1 cellular context compared by ENCODE assay signal in genomic region chr20:49676581-49677291, GRCh38.
A peak's percentile ranks its signal among the peaks of the same experiment; 100 is the strongest.
TF ChIP-seq lines count a peak whose summit lies in the region.

No MANE protein-coding gene starts in this region.

TF ChIP-seq in HepG2, 621 proteins besides CTCF, POLR2A, EP300 and RAD21 (continued from another document and continues in another):
- TF ChIP-seq ZNF597 (CRISPR knock-in tag; IDR thresholded peaks at IDR 0.05) (no peak), SAP130 (CRISPR knock-in tag; IDR thresholded peaks at IDR 0.05; ENCODE audit: low read depth) (peak; percentile 37), CSRNP2 (CRISPR knock-in tag; conservative IDR thresholded peaks at IDR 0.05; ENCODE audit: low read depth) (no peak), ZNF547 (CRISPR knock-in tag; IDR thresholded peaks at IDR 0.05) (no peak), SMARCE1 (IDR thresholded peaks at IDR 0.05; ENCODE audit: borderline replicate concordance) (no peak), HCFC1 (IDR thresholded peaks at IDR 0.05; ENCODE audit: low read depth, low read length) (no peak), PATZ1 (CRISPR knock-in tag; IDR thresholded peaks at IDR 0.05) (0 out of 2 replicates have a peak, but pooled peaks have one; percentile 10), ZNF709 (CRISPR knock-in tag; IDR thresholded peaks at IDR 0.05) (no peak), IRX3 (CRISPR knock-in tag; IDR thresholded peaks at IDR 0.05; ENCODE audit: borderline replicate concordance, low read depth) (no peak), ZFP36L2 (CRISPR knock-in tag; IDR thresholded peaks at IDR 0.05) (no peak), ZNF761 (CRISPR knock-in tag; conservative IDR thresholded peaks at IDR 0.05) (no peak), SP5 (CRISPR knock-in tag; IDR thresholded peaks at IDR 0.05; ENCODE audit: borderline replicate concordance, low read depth) (0 out of 2 replicates have a peak, but pooled peaks have one; percentile 26), ZNF326 (CRISPR knock-in tag; IDR thresholded peaks at IDR 0.05; ENCODE audit: borderline replicate concordance) (no peak), ZFX (CRISPR knock-in tag; IDR thresholded peaks at IDR 0.05; ENCODE audit: low read depth) (0 out of 2 replicates have a peak, but pooled peaks have one; percentile 33), NFE2L2 (IDR thresholded peaks at IDR 0.05; ENCODE audit: low read length) (peak; percentile 98), ZNF788 (CRISPR knock-in tag; IDR thresholded peaks at IDR 0.05; ENCODE audit: borderline replicate concordance) (no peak), DPF2 (CRISPR knock-in tag; IDR thresholded peaks at IDR 0.05; ENCODE audit: borderline replicate concordance, low read depth) (no peak), MATR3 (CRISPR knock-in tag; IDR thresholded peaks at IDR 0.05) (no peak), AGO2 (optimal IDR thresholded peaks at IDR 0.05; ENCODE audit: low read depth, low read length) (no peak), ZC3H13 (CRISPR knock-in tag; IDR thresholded peaks at IDR 0.05) (no peak), ZNF816 (CRISPR knock-in tag; IDR thresholded peaks at IDR 0.05; ENCODE audit: borderline replicate concordance) (no peak), GTF3A (CRISPR knock-in tag; conservative IDR thresholded peaks at IDR 0.05) (0 out of 2 replicates have a peak, but pooled peaks have one; percentile 33), ZBTB7A (CRISPR knock-in tag; IDR thresholded peaks at IDR 0.05) (no peak), NFYB (CRISPR knock-in tag; IDR thresholded peaks at IDR 0.05) (no peak), TRAFD1 (CRISPR knock-in tag; IDR thresholded peaks at IDR 0.05; ENCODE audit: borderline replicate concordance) (no peak), RFX5 (IDR thresholded peaks at IDR 0.05; ENCODE audit: low read depth, low read length) (peak; percentile 71; the same call in 1 of the 2 replicates), FOXP1 (IDR thresholded peaks at IDR 0.05) (no peak), FOXP1 (CRISPR knock-in tag; IDR thresholded peaks at IDR 0.05) (0 out of 2 replicates have a peak, but pooled peaks have one; percentile 8)
- TF ChIP-seq, protein P1, sequence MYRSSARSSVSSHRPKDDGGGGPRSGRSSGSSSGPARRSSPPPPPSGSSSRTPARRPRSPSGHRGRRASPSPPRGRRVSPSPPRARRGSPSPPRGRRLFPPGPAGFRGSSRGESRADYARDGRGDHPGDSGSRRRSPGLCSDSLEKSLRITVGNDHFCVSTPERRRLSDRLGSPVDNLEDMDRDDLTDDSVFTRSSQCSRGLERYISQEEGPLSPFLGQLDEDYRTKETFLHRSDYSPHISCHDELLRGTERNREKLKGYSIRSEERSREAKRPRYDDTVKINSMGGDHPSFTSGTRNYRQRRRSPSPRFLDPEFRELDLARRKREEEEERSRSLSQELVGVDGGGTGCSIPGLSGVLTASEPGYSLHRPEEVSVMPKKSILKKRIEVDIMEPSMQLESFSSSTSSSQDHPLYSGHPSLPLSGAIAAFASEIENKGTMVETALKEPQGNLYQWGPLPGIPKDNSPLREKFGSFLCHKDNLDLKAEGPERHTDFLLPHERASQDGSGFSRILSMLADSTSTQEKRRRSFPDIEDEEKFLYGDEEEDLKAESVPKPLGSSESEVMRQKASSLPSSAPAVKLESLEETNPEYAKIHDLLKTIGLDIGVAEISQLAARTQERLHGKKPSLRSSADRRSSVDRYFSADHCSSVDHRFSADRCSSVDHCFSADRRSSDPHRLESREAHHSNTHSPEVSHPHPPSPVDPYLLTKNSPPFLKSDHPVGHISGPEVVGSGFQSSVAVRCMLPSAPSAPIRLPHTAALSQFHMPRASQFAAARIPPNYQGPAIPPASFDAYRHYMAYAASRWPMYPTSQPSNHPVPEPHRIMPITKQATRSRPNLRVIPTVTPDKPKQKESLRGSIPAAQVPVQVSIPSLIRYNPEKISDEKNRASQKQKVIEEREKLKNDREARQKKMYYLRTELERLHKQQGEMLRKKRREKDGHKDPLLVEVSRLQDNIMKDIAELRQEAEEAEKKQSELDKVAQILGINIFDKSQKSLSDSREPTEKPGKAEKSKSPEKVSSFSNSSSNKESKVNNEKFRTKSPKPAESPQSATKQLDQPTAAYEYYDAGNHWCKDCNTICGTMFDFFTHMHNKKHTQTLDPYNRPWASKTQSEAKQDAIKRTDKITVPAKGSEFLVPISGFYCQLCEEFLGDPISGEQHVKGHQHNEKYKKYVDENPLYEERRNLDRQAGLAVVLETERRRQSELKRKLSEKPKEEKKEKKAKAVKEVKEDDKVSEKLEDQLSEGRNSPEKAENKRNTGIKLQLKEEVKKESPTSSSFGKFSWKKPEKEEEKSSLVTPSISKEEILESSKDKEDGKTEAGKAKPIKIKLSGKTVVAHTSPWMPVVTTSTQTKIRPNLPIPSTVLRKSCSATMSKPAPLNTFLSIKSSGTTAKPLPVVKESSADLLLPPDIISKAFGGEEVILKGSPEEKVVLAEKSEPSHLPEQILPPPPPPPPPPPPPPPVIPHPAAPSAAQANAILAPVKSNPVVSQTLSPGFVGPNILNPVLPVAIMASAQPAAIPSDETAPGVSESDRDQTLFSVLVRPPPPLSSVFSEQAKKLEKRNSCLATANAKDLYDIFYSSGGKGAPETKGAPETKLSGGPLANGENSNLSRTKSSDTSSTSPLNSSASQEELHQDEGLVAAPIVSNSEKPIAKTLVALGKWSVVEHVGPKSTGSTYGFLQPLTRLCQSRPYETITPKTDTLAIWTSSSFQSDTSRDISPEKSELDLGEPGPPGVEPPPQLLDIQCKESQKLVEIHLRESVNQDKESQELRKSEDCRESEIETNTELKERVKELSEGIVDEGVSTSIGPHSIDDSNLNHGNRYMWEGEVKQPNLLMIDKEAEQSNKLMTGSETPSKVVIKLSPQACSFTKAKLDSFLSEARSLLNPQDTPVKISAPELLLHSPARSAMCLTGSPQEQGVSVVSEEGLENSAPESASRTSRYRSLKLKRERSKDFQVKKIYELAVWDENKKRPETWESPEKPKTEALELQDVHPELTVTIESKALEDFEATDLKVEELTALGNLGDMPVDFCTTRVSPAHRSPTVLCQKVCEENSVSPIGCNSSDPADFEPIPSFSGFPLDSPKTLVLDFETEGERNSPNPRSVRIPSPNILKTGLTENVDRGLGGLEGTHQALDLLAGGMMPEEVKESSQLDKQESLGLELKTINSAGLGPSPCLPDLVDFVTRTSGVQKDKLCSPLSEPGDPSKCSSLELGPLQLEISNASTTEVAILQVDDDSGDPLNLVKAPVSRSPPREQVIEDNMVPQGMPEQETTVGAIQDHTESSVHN (CRISPR knock-in tag; IDR thresholded peaks at IDR 0.05) = no peak
- TF ChIP-seq, protein P2, sequence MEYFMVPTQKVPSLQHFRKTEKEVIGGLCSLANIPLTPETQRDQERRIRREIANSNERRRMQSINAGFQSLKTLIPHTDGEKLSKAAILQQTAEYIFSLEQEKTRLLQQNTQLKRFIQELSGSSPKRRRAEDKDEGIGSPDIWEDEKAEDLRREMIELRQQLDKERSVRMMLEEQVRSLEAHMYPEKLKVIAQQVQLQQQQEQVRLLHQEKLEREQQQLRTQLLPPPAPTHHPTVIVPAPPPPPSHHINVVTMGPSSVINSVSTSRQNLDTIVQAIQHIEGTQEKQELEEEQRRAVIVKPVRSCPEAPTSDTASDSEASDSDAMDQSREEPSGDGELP (IDR thresholded peaks at IDR 0.05; ENCODE audit: borderline replicate concordance, low read depth) = no peak
- TF ChIP-seq, protein P3, sequence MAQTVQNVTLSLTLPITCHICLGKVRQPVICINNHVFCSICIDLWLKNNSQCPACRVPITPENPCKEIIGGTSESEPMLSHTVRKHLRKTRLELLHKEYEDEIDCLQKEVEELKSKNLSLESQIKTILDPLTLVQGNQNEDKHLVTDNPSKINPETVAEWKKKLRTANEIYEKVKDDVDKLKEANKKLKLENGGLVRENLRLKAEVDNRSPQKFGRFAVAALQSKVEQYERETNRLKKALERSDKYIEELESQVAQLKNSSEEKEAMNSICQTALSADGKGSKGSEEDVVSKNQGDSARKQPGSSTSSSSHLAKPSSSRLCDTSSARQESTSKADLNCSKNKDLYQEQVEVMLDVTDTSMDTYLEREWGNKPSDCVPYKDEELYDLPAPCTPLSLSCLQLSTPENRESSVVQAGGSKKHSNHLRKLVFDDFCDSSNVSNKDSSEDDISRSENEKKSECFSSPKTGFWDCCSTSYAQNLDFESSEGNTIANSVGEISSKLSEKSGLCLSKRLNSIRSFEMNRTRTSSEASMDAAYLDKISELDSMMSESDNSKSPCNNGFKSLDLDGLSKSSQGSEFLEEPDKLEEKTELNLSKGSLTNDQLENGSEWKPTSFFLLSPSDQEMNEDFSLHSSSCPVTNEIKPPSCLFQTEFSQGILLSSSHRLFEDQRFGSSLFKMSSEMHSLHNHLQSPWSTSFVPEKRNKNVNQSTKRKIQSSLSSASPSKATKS (CRISPR knock-in tag; IDR thresholded peaks at IDR 0.05) = no peak
- TF ChIP-seq, protein P4, sequence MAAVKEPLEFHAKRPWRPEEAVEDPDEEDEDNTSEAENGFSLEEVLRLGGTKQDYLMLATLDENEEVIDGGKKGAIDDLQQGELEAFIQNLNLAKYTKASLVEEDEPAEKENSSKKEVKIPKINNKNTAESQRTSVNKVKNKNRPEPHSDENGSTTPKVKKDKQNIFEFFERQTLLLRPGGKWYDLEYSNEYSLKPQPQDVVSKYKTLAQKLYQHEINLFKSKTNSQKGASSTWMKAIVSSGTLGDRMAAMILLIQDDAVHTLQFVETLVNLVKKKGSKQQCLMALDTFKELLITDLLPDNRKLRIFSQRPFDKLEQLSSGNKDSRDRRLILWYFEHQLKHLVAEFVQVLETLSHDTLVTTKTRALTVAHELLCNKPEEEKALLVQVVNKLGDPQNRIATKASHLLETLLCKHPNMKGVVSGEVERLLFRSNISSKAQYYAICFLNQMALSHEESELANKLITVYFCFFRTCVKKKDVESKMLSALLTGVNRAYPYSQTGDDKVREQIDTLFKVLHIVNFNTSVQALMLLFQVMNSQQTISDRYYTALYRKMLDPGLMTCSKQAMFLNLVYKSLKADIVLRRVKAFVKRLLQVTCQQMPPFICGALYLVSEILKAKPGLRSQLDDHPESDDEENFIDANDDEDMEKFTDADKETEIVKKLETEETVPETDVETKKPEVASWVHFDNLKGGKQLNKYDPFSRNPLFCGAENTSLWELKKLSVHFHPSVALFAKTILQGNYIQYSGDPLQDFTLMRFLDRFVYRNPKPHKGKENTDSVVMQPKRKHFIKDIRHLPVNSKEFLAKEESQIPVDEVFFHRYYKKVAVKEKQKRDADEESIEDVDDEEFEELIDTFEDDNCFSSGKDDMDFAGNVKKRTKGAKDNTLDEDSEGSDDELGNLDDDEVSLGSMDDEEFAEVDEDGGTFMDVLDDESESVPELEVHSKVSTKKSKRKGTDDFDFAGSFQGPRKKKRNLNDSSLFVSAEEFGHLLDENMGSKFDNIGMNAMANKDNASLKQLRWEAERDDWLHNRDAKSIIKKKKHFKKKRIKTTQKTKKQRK (IDR thresholded peaks at IDR 0.05; ENCODE audit: low read length) = 0 out of 2 replicates have a peak, but pooled peaks have one; percentile 13
